2 cellular contexts compared by ENCODE assay signal in genomic region chr20:1979116-1979778, GRCh38.
TF ChIP-seq lines count a peak whose summit lies in the region.

No MANE protein-coding gene starts in this region.

TF ChIP-seq in PFSK-1, 5 proteins besides CTCF, POLR2A, EP300 and RAD21 (continued from another document):
- TF ChIP-seq FOXP2 (optimal IDR thresholded peaks at IDR 0.05; ENCODE audit: borderline replicate concordance, extremely low read depth, extremely low read length, insufficient read depth): no peak
- TF ChIP-seq TAF1 (IDR thresholded peaks at IDR 0.05; ENCODE audit: borderline replicate concordance, insufficient read depth, low read length): no peak

TF ChIP-seq in WTC11, 78 proteins besides CTCF, POLR2A, EP300 and RAD21 (continued from another document):
- TF ChIP-seq IRF1 (CRISPR knock-in tag; IDR thresholded peaks at IDR 0.05): no peak
- TF ChIP-seq TEAD4 (CRISPR knock-in tag; IDR thresholded peaks at IDR 0.05): no peak
- no peak for TF ChIP-seq NFE2L1 (CRISPR knock-in tag; IDR thresholded peaks at IDR 0.05)
- no peak for TF ChIP-seq ZNF396 (CRISPR knock-in tag; IDR thresholded peaks at IDR 0.05; ENCODE audit: borderline replicate concordance)
- no peak for TF ChIP-seq NFATC4 (CRISPR knock-in tag; IDR thresholded peaks at IDR 0.05)
